Comparison of ENCODE assay signal across 8 cellular contexts in the genomic region with DNA sequence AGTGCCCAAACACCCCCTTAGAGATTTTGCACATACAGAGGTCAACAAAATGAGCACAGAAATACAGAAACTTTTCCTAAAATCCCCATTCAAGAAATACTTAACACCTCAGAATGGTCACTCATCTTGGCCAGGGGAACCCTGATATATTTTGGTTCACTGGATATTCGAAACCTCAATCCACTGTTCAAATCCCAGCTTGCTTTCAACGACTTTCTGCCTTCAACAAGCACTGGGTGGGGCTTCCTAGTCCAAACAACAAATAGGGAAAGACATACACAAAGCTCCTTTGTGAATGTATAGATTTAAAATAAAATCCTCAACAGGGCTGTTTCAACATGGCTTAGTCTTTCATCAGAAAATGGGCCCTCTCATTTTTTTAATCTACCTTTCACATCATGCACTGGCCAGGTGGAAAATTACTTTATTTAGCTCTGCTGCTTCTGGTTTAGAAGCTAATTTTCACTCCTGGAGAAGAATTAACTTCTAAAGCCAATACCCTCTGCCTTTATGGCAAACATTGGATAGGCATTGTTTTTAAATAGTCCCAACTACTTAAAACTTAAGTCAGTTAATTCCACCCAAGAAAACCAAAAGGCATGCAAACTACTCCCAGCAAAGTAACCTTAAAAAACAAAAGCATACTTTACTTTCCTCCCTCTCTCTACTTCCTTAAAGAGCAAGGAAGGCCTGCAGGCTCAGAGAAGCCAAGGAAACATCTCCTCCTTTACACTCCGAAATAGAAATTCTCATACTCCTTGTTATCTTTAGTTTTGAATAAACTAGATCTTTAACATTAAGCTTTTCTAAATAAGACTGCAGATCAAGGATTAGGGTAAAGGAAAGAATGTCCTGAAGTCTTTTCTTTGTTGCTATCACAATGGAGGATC. TPM values are rescaled to one million over a fixed set of nuclear protein-coding genes. Genes with fewer than 3 reads are reported as not detected.
DNase-seq lines count a peak whose midpoint lies in the region; ATAC-seq and TF ChIP-seq lines count a peak whose summit lies in the region.
"Not testable (repeated sequence)": the region's sequence is repeated elsewhere in the genome, so short reads cannot be mapped to it uniquely, and the experiment has no call there.

No MANE protein-coding gene starts in this region.

- not testable (repeated sequence) for H4K5ac ChIP-seq in IMR-90 (ENCODE audit: low read depth, low read length)

- CTCF ChIA-PET in CD4-positive, alpha-beta T cell (lab: Charles Lee): interaction anchor here (0.8 kb wide), 1 partner anchor 29 kb away, joined by 3 read pairs; no protein-coding TSS in a partner anchor
- CTCF ChIA-PET in IMR-90 (lab: Yijun Ruan, JAX): interaction anchor here (0.6 to 1.0 kb wide), 3 partner anchors 11 to 360 kb away, joined by 3 read pairs; no protein-coding TSS in a partner anchor

- intact Hi-C loops in CD4-positive, alpha-beta T cell (cut with DNase I, micrococcal nuclease): loop anchor here in 1 of 2 experiments (5.0 kb wide), 1 partner anchor 38 kb away; no protein-coding TSS in a partner anchor
- intact Hi-C loops in IMR-90 (cut with micrococcal nuclease): loop anchor here (2.0 kb wide), 1 partner anchor 287 kb away; no protein-coding TSS in a partner anchor
- intact Hi-C loops in activated T-helper 1 cell treated with anti-CD3 and anti-CD28 coated beads, Interleukin-12 subunit alpha, Interleukin-12 subunit beta, Interleukin-2, Interleukin-4 antibody, amounts not matched to agents 30 ng/mL and 10 ng/mL and 1 ng/mL, durations not matched to agents 14 hours and 24 hours and 36 hours (cut with micrococcal nuclease): loop anchor here (1.0 kb wide), 1 partner anchor 285 kb away; no protein-coding TSS in a partner anchor
- intact Hi-C loops in colonic mucosa (cut with DNase I): not testable (repeated sequence)

- not testable (repeated sequence) for H3K4ac ChIP-seq in IMR-90 (ENCODE audit: low read depth, low read length)

- H2BK15ac ChIP-seq in IMR-90 (ENCODE audit: low read depth, low read length): not testable (repeated sequence)

- not testable (repeated sequence) for H3K9me2 ChIP-seq in SU-DHL-6 (replicated peaks; ENCODE audit: insufficient read depth, low read length)

- H3K79me1 ChIP-seq in IMR-90 (ENCODE audit: low read depth in 1 of 2, low read length in 2 of 2): peaks cover 4 to 28% of the 10 kb centered on the region in 2 experiments; a peak in 3 of 4 replicates

- not testable (repeated sequence) for TF ChIP-seq RAD21 in IMR-90 (IDR thresholded peaks at IDR 0.05; ENCODE audit: low read length)

- not testable (repeated sequence) for H3K27me3 Mint-ChIP-seq in CD4-positive, alpha-beta T cell; activated T-helper 1 cell treated with anti-CD3 and anti-CD28 coated beads, Interleukin-12 subunit alpha, Interleukin-12 subunit beta, Interleukin-2, Interleukin-4 antibody, amounts not matched to agents 30 ng/mL and 10 ng/mL and 1 ng/mL, durations not matched to agents 14 hours and 24 hours and 36 hours (ENCODE audit: insufficient read depth); neural progenitor cell (ENCODE audit: insufficient read depth, low read depth)

- H3K27ac Mint-ChIP-seq in CD4-positive, alpha-beta T cell: peak overlapping the region; percentile 100
- H3K27ac Mint-ChIP-seq in activated T-helper 1 cell treated with anti-CD3 and anti-CD28 coated beads, Interleukin-12 subunit alpha, Interleukin-12 subunit beta, Interleukin-2, Interleukin-4 antibody, amounts not matched to agents 30 ng/mL and 10 ng/mL and 1 ng/mL, durations not matched to agents 14 hours and 24 hours and 36 hours: peak overlapping the region; percentile 86
- H3K27ac Mint-ChIP-seq in neural progenitor cell: peak overlapping the region; percentile 53

- TF ChIP-seq CTCF in CD4-positive, alpha-beta T cell (IDR thresholded peaks at IDR 0.05); IMR-90 (conservative IDR thresholded peaks at IDR 0.05; ENCODE audit: low read depth, low read length); SU-DHL-6 (IDR thresholded peaks at IDR 0.05; ENCODE audit: insufficient read depth, low read length, poor library complexity, severe bottlenecking); colonic mucosa (IDR thresholded peaks at IDR 0.05); right atrium auricular region (IDR thresholded peaks at IDR 0.05); neural progenitor cell (IDR thresholded peaks at IDR 0.05); tibial nerve (IDR thresholded peaks at IDR 0.05): not testable (repeated sequence)

- peaks cover 90% of the 10 kb centered on the region for H3K4me1 Mint-ChIP-seq in CD4-positive, alpha-beta T cell (ENCODE audit: low read depth)
- peaks cover 83% of the 10 kb centered on the region for H3K4me1 Mint-ChIP-seq in activated T-helper 1 cell treated with anti-CD3 and anti-CD28 coated beads, Interleukin-12 subunit alpha, Interleukin-12 subunit beta, Interleukin-2, Interleukin-4 antibody, amounts not matched to agents 30 ng/mL and 10 ng/mL and 1 ng/mL, durations not matched to agents 14 hours and 24 hours and 36 hours (ENCODE audit: low read depth)
- H3K4me1 Mint-ChIP-seq in neural progenitor cell: peaks cover 71% of the 10 kb centered on the region

- peaks cover 18% of the 10 kb centered on the region for H3K9me1 ChIP-seq in IMR-90 (ENCODE audit: insufficient read depth, low read length)

- H2BK120ac ChIP-seq in IMR-90 (ENCODE audit: low read depth, low read length): not testable (repeated sequence)

- peaks cover 41% of the 10 kb centered on the region for H4K20me1 ChIP-seq in IMR-90 (ENCODE audit: insufficient read depth, low read length)
- H4K20me1 ChIP-seq in SU-DHL-6 (ENCODE audit: low read depth, low read length): not testable (repeated sequence)
- H4K20me1 ChIP-seq in neural progenitor cell (ENCODE audit: low read depth): peaks cover 93% of the 10 kb centered on the region

- H4K8ac ChIP-seq in IMR-90 (ENCODE audit: low read depth in 2 of 2, low read length in 2 of 2): not testable (repeated sequence)

- not testable (repeated sequence) for TF ChIP-seq EP300 in tibial nerve (IDR thresholded peaks at IDR 0.05)

- H3K36me3 ChIP-seq in IMR-90 (ENCODE audit: control insufficient read depth, insufficient read depth, low read length) (peaks cover 30% of the 10 kb centered on the region), right atrium auricular region (peaks cover 22% of the 10 kb centered on the region), tibial nerve (peaks cover 0 to 24% (median 11%) of the 10 kb centered on the region in 3 donors)
- H3K36me3 ChIP-seq in SU-DHL-6 (ENCODE audit: low read length); colonic mucosa; neural progenitor cell: not testable (repeated sequence)

- not testable (repeated sequence) for H3K14ac ChIP-seq in IMR-90 (replicated peaks; ENCODE audit: low read depth, low read length)

- H3K36me3 Mint-ChIP-seq in CD4-positive, alpha-beta T cell (ENCODE audit: low read depth): peaks cover 48% of the 10 kb centered on the region
- peaks cover 36% of the 10 kb centered on the region for H3K36me3 Mint-ChIP-seq in activated T-helper 1 cell treated with anti-CD3 and anti-CD28 coated beads, Interleukin-12 subunit alpha, Interleukin-12 subunit beta, Interleukin-2, Interleukin-4 antibody, amounts not matched to agents 30 ng/mL and 10 ng/mL and 1 ng/mL, durations not matched to agents 14 hours and 24 hours and 36 hours (ENCODE audit: low read depth)
- peaks cover 26% of the 10 kb centered on the region for H3K36me3 Mint-ChIP-seq in neural progenitor cell

- DNase-seq in CD4-positive, alpha-beta T cell; IMR-90; activated T-helper 1 cell treated with anti-CD3 and anti-CD28 coated beads, Interleukin-12 subunit alpha, Interleukin-12 subunit beta, Interleukin-2, Interleukin-4 antibody, amounts not matched to agents 30 ng/mL and 10 ng/mL and 1 ng/mL, durations not matched to agents 14 hours and 24 hours and 36 hours (ENCODE audit: low spot score); colonic mucosa; tibial nerve (ENCODE audit: low spot score in 2 of 2): not testable (repeated sequence)
- DNase-seq in right atrium auricular region (ENCODE audit: low spot score) (peak; percentile 40), neural progenitor cell (ENCODE audit: low spot score) (peak; percentile 48)

- H3K79me2 ChIP-seq in SU-DHL-6 (ENCODE audit: insufficient read depth, low read length): peaks cover 38% of the 10 kb centered on the region
- peaks cover 100% of the 10 kb centered on the region for H3K79me2 ChIP-seq in neural progenitor cell (ENCODE audit: low read depth)

- dilution Hi-C loops in IMR-90 (cut with HindIII; ENCODE audit: low sequenced_read_pairs, unreplicated experiment): not testable (repeated sequence)

- not testable (repeated sequence) for BruUV-seq in IMR-90 (replicated peaks; lab: Mats Ljungman, UMichigan)

- not testable (repeated sequence) for TF ChIP-seq POLR2A in IMR-90 (IDR thresholded peaks at IDR 0.05; ENCODE audit: low read depth, low read length); tibial nerve (IDR thresholded peaks at IDR 0.05)

- not testable (repeated sequence) for H3K18ac ChIP-seq in IMR-90 (ENCODE audit: low read depth, low read length)

- H3K9me3 Mint-ChIP-seq in CD4-positive, alpha-beta T cell; activated T-helper 1 cell treated with anti-CD3 and anti-CD28 coated beads, Interleukin-12 subunit alpha, Interleukin-12 subunit beta, Interleukin-2, Interleukin-4 antibody, amounts not matched to agents 30 ng/mL and 10 ng/mL and 1 ng/mL, durations not matched to agents 14 hours and 24 hours and 36 hours; neural progenitor cell: not testable (repeated sequence)

- H2AK5ac ChIP-seq in IMR-90 (ENCODE audit: low read depth, low read length): not testable (repeated sequence)

- H4K91ac ChIP-seq in IMR-90 (ENCODE audit: insufficient read depth, low read depth, low read length): not testable (repeated sequence)

- H2BK5ac ChIP-seq in IMR-90 (ENCODE audit: low read depth, low read length, poor library complexity, severe bottlenecking): peak overlapping the region; percentile 18

- H3K9ac ChIP-seq in IMR-90 (ENCODE audit: low read depth, low read length); colonic mucosa (ENCODE audit: low read depth in 2 of 2, low read length in 2 of 2); neural progenitor cell: not testable (repeated sequence)
- H3K9ac ChIP-seq in SU-DHL-6 (ENCODE audit: low read length): 0 out of 2 replicates have a peak overlapping the region, but pooled peaks have one; percentile 33

- H3F3A ChIP-seq in SU-DHL-6 (ENCODE audit: insufficient read depth) (peaks cover 13% of the 10 kb centered on the region; the same call in 1 of the 2 replicates), neural progenitor cell (ENCODE audit: low read depth) (peaks cover 78% of the 10 kb centered on the region)

- H2AK9ac ChIP-seq in IMR-90 (replicated peaks; ENCODE audit: low read depth, low read length, poor library complexity): not testable (repeated sequence)

- not testable (repeated sequence) for H3K4me2 ChIP-seq in IMR-90 (ENCODE audit: low read depth, low read length)
- H3K4me2 ChIP-seq in SU-DHL-6 (ENCODE audit: low read depth, low read length, poor library complexity, severe bottlenecking) (peak overlapping the region; percentile 58), neural progenitor cell (peak overlapping the region; percentile 73)

- H2AFZ ChIP-seq in IMR-90 (replicated peaks; ENCODE audit: low read length, poor library complexity); SU-DHL-6 (ENCODE audit: low read depth, low read length, severe bottlenecking); neural progenitor cell (replicated peaks): not testable (repeated sequence)

- in situ Hi-C loops in IMR-90 (cut with MboI; ENCODE audit: low sequenced_read_pairs): loop anchor here (10.0 kb wide), 1 partner anchor 171 kb away; no protein-coding TSS in a partner anchor

- not testable (repeated sequence) for H3K56ac ChIP-seq in IMR-90 (ENCODE audit: extremely low read depth, insufficient read depth, low read length)

- not testable (repeated sequence) for H3K27me3 ChIP-seq in CD4-positive, alpha-beta T cell (ENCODE audit: control insufficient read depth, insufficient read depth, low read length); IMR-90 (ENCODE audit: control insufficient read depth, insufficient read depth, low read length); SU-DHL-6 (ENCODE audit: low read length); colonic mucosa; right atrium auricular region; neural progenitor cell; tibial nerve

- H3K27ac ChIP-seq in CD4-positive, alpha-beta T cell (ENCODE audit: low read depth, low read length): peak overlapping the region; percentile 68
- not testable (repeated sequence) for H3K27ac ChIP-seq in IMR-90 (ENCODE audit: insufficient read depth, low read length)
- H3K27ac ChIP-seq in SU-DHL-6 (ENCODE audit: low read depth, low read length) (peak overlapping the region; percentile 63; the same call in 1 of the 2 replicates), colonic mucosa (peak overlapping the region; percentile 68), right atrium auricular region (peak overlapping the region; percentile 35 to 67), neural progenitor cell (peak overlapping the region; percentile 98), tibial nerve (peak overlapping the region; percentile 20 to 84 (median 83))

- not testable (repeated sequence) for H2BK20ac ChIP-seq in IMR-90 (ENCODE audit: low read depth, low read length)

- no CpG with 5 or more reads among the region's 3 CpGs for WGBS in IMR-90 (ENCODE audit: extremely low coverage in 2 of 2, insufficient read length in 1 of 2), 2 experiments
- WGBS in tibial nerve, 2 donors: 17 to 24% methylated on average over 3 of the region's 3 CpGs

- peak overlapping the region; percentile 83 for H3K4me3 Mint-ChIP-seq in CD4-positive, alpha-beta T cell
- peak overlapping the region; percentile 77 for H3K4me3 Mint-ChIP-seq in activated T-helper 1 cell treated with anti-CD3 and anti-CD28 coated beads, Interleukin-12 subunit alpha, Interleukin-12 subunit beta, Interleukin-2, Interleukin-4 antibody, amounts not matched to agents 30 ng/mL and 10 ng/mL and 1 ng/mL, durations not matched to agents 14 hours and 24 hours and 36 hours
- H3K4me3 Mint-ChIP-seq in neural progenitor cell: not testable (repeated sequence)

- ATAC-seq in CD4-positive, alpha-beta T cell (ENCODE audit: poor library complexity); IMR-90 (ENCODE audit: low read depth): not testable (repeated sequence)

- not testable (repeated sequence) for H3K23ac ChIP-seq in IMR-90 (ENCODE audit: low read depth, low read length)

- POLR2A ChIA-PET in CD4-positive, alpha-beta T cell (lab: Charles Lee): interaction anchor here (1.0 to 6.8 kb wide), 8 partner anchors 10 to 333 kb away, joined by 3 to 95 read pairs (median 10); a partner anchor contains a TSS
- POLR2A ChIA-PET in IMR-90 (lab: Charles Lee; ENCODE audit: unreplicated experiment): interaction anchor here (0.5 kb wide), 1 partner anchor 281 kb away, joined by 7 read pairs; no protein-coding TSS in a partner anchor

- not testable (repeated sequence) for H3K4me3 ChIP-seq in IMR-90 (ENCODE audit: insufficient read depth, low read depth, low read length); SU-DHL-6 (ENCODE audit: insufficient read depth, low read length, poor library complexity, severe bottlenecking); colonic mucosa; right atrium auricular region; tibial nerve
- peak overlapping the region; percentile 37 for H3K4me3 ChIP-seq in neural progenitor cell

- peaks cover 21% of the 10 kb centered on the region for H3K4me1 ChIP-seq in IMR-90 (ENCODE audit: control insufficient read depth, insufficient read depth, low read length)
- H3K4me1 ChIP-seq in colonic mucosa: peaks cover 19% of the 10 kb centered on the region
- H3K4me1 ChIP-seq in right atrium auricular region: peaks cover 0 to 55% of the 10 kb centered on the region in 2 donors
- H3K4me1 ChIP-seq in neural progenitor cell: peaks cover 95% of the 10 kb centered on the region
- peaks cover 3 to 85% (median 63%) of the 10 kb centered on the region in 4 donors for H3K4me1 ChIP-seq in tibial nerve

- not testable (repeated sequence) for H3K9me3 ChIP-seq in CD4-positive, alpha-beta T cell (ENCODE audit: control insufficient read depth, low read length); IMR-90 (ENCODE audit: control insufficient read depth, insufficient read depth, low read length); SU-DHL-6 (ENCODE audit: insufficient read depth, low read length); colonic mucosa; right atrium auricular region; neural progenitor cell (ENCODE audit: low read depth); tibial nerve

RNA-seq across cellular contexts. Expression of a gene that starts 9.7 kb away (rescaled TPM):
- total RNA-seq in CD4-positive, alpha-beta T cell: 10 to 100 TPM; 83.5 to 87.4 TPM
- total RNA-seq in IMR-90 (2012; rRNA removed): 25.8 and 27.8 TPM in 2 replicates
- 6.9 and 9.1 TPM in 2 replicates for polyA plus RNA-seq in IMR-90 (2012; rRNA removed)
- polyA plus RNA-seq in IMR-90 (2012; cell fraction: cytosol; rRNA removed): 2.4 and 4.1 TPM in 2 replicates
- 3.4 and 8.6 TPM in 2 replicates for polyA plus RNA-seq in IMR-90 (2012; cell fraction: nucleus; rRNA removed; ENCODE audit: low replicate concordance)
- 57.5 and 64.5 TPM in 2 replicates for total RNA-seq in activated T-helper 1 cell treated with anti-CD3 and anti-CD28 coated beads, Interleukin-12 subunit alpha, Interleukin-12 subunit beta, Interleukin-2, Interleukin-4 antibody, amounts not matched to agents 30 ng/mL and 10 ng/mL and 1 ng/mL, durations not matched to agents 14 hours and 24 hours and 36 hours
- total RNA-seq in colonic mucosa: 10 to 100 TPM; 45.7 to 73.0 TPM
- total RNA-seq in right atrium auricular region: 10 to 100 TPM in 1 of 2 donors, 1 to 10 TPM in 1; 7.6 to 13.8 TPM
- 76.3 and 84.4 TPM in 2 replicates for total RNA-seq in neural progenitor cell (ENCODE audit: low replicate concordance)
- total RNA-seq in tibial nerve: 10 to 100 TPM; 21.4 to 24.3 (median 23.1) TPM
